Comparison of ENCODE assay signal across 8 cellular contexts in the genomic region with DNA sequence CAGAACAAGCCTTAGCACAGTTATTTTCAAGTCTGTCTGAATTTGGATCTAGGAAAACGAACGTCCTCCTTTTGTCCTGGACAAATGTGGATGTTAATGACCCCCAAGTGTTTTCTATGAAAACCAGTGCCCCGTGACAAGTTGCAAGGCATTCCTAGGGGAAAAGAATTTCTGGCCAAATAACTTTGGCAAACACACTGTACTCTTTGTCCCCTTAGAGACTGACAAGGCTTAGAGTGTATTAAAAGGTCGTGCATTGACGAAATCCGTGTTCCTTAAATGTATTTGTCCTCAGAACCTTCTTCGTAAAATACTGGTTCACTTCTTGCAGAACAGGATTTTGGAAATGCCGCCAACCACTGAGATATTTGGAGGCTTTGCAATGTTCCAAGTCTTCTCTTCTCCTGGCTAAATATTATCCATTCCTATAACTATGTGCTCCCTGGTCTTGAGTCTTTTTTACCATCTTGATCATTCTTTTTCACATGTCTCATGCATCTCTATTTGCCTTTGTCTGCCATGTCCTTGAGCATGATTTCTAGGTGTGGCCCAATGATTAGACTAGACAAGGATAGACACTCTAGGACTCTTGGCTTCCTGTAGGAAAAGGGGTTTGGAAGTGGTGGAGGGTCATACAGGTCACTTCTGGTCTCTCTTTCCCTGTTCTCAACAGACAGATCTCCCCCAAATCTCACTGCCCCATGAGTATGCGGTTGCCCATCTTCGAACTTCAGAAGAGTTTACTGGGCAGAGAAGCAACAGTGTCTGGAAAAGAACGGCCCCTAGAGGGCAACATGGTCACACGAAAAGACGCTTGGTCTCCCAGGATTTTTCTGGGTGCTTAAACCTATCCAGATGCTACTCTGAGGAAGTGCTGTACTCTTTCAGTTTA.
A peak's percentile ranks its signal among the peaks of the same experiment; 100 is the strongest.
DNase-seq lines count a peak whose midpoint lies in the region; ATAC-seq and TF ChIP-seq lines count a peak whose summit lies in the region.

No MANE protein-coding gene starts in this region.

- intact Hi-C loops in sciatic nerve (cut with DNase I) = loop anchor here (1.0 kb wide), 1 partner anchor 31 kb away; no protein-coding TSS in a partner anchor

- peak; percentile 33 for DNase-seq in EL
- DNase-seq in GM20000 (ENCODE audit: low spot score) = peak; percentile 37
- DNase-seq in OCI-M1 (lab: John Stamatoyannopoulos, UW) = peak; percentile 84
- peak; percentile 81 for DNase-seq in astrocyte of the hippocampus (ENCODE audit: low read depth, low spot score)
- DNase-seq in inferior parietal cortex (ENCODE audit: extremely low spot score) = peak; percentile 84
- peak; percentile 16 to 32 for DNase-seq in stimulated activated CD4-positive, alpha-beta T cell treated with anti-CD3 and anti-CD28 coated beads, Interleukin-4, amount 100 ng/mL, for 48 hours (ENCODE audit: low read depth in 2 of 2)
- no peak for DNase-seq in sciatic nerve (ENCODE audit: low spot score)

- peak; percentile 58 for TF ChIP-seq CTCF in GM20000 (IDR thresholded peaks at IDR 0.05; ENCODE audit: extremely low read depth, missing control alignments)

- peak; percentile 85 for ATAC-seq in HG03565 (IDR thresholded peaks at IDR 0.05; ENCODE audit: unreplicated experiment)
- ATAC-seq in sciatic nerve = no peak
